Comparison of ENCODE assay signal across 12 cellular contexts in the genomic region with DNA sequence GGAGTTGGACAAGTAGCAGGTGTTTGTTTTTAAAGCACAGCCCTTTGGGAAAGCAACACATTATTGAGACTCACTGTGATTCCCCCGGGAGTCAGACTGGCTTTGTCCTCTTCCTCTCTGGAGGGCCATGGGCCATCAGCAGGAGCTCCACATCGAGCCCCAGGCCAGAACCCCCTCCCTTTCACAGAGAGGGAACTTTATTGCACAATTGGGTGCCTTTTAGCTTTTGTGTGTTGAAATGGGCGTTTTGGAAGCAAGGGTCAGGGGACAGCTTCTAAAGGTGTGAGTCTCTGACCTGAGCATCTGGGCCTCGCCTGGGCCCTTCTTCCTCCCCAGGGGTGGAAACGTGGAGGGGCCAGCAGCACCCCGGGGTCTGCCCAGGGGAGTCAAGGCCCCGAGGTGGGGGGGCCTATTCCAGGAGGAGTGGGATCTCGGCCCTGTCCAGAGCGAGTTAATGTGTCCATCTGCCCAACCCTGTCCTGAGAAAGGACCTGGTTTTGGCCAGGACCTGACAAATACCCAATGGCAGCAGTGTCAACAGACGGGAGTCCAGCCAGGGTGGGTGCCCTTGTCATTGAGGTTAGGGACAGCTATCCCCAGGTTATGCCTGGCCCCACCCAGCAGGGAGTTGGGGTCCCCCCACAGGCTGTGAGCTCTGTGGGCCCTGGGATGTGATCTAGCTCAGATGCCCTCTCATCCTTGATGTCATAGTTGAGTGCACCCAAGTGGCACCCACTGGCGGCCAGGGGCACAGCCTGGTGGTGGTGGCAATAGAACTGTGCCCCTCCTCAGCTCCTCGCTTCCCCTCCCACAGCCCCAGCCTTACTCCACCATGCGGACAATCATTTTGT. TPM values are rescaled to one million over a fixed set of nuclear protein-coding genes. Genes with fewer than 3 reads are reported as not detected.
DNase-seq lines count a peak whose midpoint lies in the region; ATAC-seq and TF ChIP-seq lines count a peak whose summit lies in the region.
"Had no signal": no experiment of that assay in that cellular context is flagged by ENCODE, and none has a peak within 500 bp of the region (broad histone marks: within the 10 kb centered on the region; RNA-seq: fewer than 3 reads in every experiment).

No MANE protein-coding gene starts in this region.

- TF ChIP-seq EP300 in ovary (IDR thresholded peaks at IDR 0.05), result no peak

- no peak overlapping the region for H3K4me3 Mint-ChIP-seq in endodermal cell
- H3K4me3 Mint-ChIP-seq: activated T-helper 1 cell treated with anti-CD3 and anti-CD28 coated beads, Interleukin-12 subunit alpha, Interleukin-12 subunit beta, Interleukin-2, Interleukin-4 antibody, amounts not matched to agents 30 ng/mL and 10 ng/mL and 1 ng/mL, durations not matched to agents 14 hours and 24 hours and 36 hours had no signal

- H3K9me3 ChIP-seq in endodermal cell (ENCODE audit: control insufficient read depth, low read length) (no peaks in the 10 kb centered on the region), ovary (no peaks in the 10 kb centered on the region), aorta (ENCODE audit: control insufficient read depth, low read length) (no peaks in the 10 kb centered on the region)
- H3K9me3 ChIP-seq: mucosa of descending colon had no signal

- DNase-seq in Right ventricle myocardium inferior (ENCODE audit: missing footprints) (no peak), cardiac septum (ENCODE audit: low spot score) (no peak), endodermal cell (peak; percentile 47), ovary (no peak), aorta (no peak), 8988T (no peak), activated gamma-delta T cell (lab: John Stamatoyannopoulos, UW) (no peak)
- DNase-seq: ACHN; activated CD4-positive, CD25-positive, alpha-beta regulatory T cell treated with anti-CD3 and anti-CD28 coated beads, Interleukin-2, amount 50 U/mL, for 72 hours had no signal

- no peak for TF ChIP-seq POLR2A in ovary (IDR thresholded peaks at IDR 0.05)

- TF ChIP-seq CTCF in endodermal cell (conservative IDR thresholded peaks at IDR 0.05), result no peak
- TF ChIP-seq CTCF in ovary (IDR thresholded peaks at IDR 0.05), result no peak

- H3K27ac ChIP-seq in endodermal cell (ENCODE audit: low read depth, low read length) (no peak overlapping the region), ovary (peak overlapping the region; percentile 4 to 42), aorta (ENCODE audit: low read depth in 1 of 2, low read length in 2 of 2) (peak overlapping the region; percentile 43 to 65)

- H3K27me3 Mint-ChIP-seq in endodermal cell (ENCODE audit: insufficient read depth), result no peaks in the 10 kb centered on the region

- peaks cover 9% of the 10 kb centered on the region for H3K4me1 ChIP-seq in endodermal cell (ENCODE audit: control insufficient read depth, insufficient read depth, low read length)
- peaks cover 24% of the 10 kb centered on the region for H3K4me1 ChIP-seq in ovary (ENCODE audit: insufficient read depth)
- H3K4me1 ChIP-seq in aorta (ENCODE audit: control insufficient read depth in 1 of 2, insufficient read depth in 2 of 2, low read length in 2 of 2), result peaks cover 0 to 3% of the 10 kb centered on the region in 2 donors

- intact Hi-C loops in Right ventricle myocardium inferior (cut with DNase I) (loop anchor here (5.0 kb wide), 1 partner anchor 101 kb away; no protein-coding TSS in a partner anchor), cardiac septum (cut with DNase I) (loop anchor here (5.0 kb wide), 1 partner anchor 66 kb away; no protein-coding TSS in a partner anchor), ovary (cut with DNase I) (loop anchor here in 1 of 4 donors (5.0 kb wide), 1 partner anchor 101 kb away; no protein-coding TSS in a partner anchor), aorta (cut with DNase I) (loop anchor here in 1 of 2 donors (2.0 kb wide), 1 partner anchor 103 kb away; no protein-coding TSS in a partner anchor)

- no peaks in the 10 kb centered on the region for H3K9me3 Mint-ChIP-seq in endodermal cell
- H3K9me3 Mint-ChIP-seq: activated T-helper 1 cell treated with anti-CD3 and anti-CD28 coated beads, Interleukin-12 subunit alpha, Interleukin-12 subunit beta, Interleukin-2, Interleukin-4 antibody, amounts not matched to agents 30 ng/mL and 10 ng/mL and 1 ng/mL, durations not matched to agents 14 hours and 24 hours and 36 hours had no signal

- H3K36me3 ChIP-seq in endodermal cell (ENCODE audit: control insufficient read depth, insufficient read depth, low read length), result no peaks in the 10 kb centered on the region
- no peaks in the 10 kb centered on the region for H3K36me3 ChIP-seq in ovary
- peaks cover 0 to 6% of the 10 kb centered on the region in 2 donors for H3K36me3 ChIP-seq in aorta (ENCODE audit: control insufficient read depth in 1 of 2, insufficient read depth in 2 of 2, low read length in 1 of 2)

- H3K27me3 ChIP-seq in endodermal cell (ENCODE audit: control insufficient read depth, insufficient read depth, low read length, poor library complexity, severe bottlenecking) (no peaks in the 10 kb centered on the region), ovary (no peaks in the 10 kb centered on the region), aorta (ENCODE audit: control insufficient read depth in 1 of 2, insufficient read depth in 2 of 2, low read length in 1 of 2) (no peaks in the 10 kb centered on the region)

- no peak overlapping the region for H3K4me3 ChIP-seq in endodermal cell (ENCODE audit: low read length)
- no peak overlapping the region for H3K4me3 ChIP-seq in ovary
- no peak overlapping the region for H3K4me3 ChIP-seq in aorta (ENCODE audit: low read length in 2 of 2)
- H3K4me3 ChIP-seq: mucosa of descending colon had no signal

- H3K27ac Mint-ChIP-seq in endodermal cell, result no peak overlapping the region
- H3K27ac Mint-ChIP-seq: activated T-helper 1 cell treated with anti-CD3 and anti-CD28 coated beads, Interleukin-12 subunit alpha, Interleukin-12 subunit beta, Interleukin-2, Interleukin-4 antibody, amounts not matched to agents 30 ng/mL and 10 ng/mL and 1 ng/mL, durations not matched to agents 14 hours and 24 hours and 36 hours had no signal

- H3K36me3 Mint-ChIP-seq in endodermal cell (ENCODE audit: low read depth), result peaks cover 7% of the 10 kb centered on the region

- WGBS in endodermal cell (ENCODE audit: insufficient coverage in 1 of 2, insufficient read length in 1 of 2), 2 experiments, result 91 to 97% methylated on average over 7 to 12 of the region's 13 CpGs
- WGBS in ovary, 3 donors, result 67 to 74% (median 71%) methylated on average over 12 to 13 of the region's 13 CpGs
- 83 to 86% methylated on average over 13 of the region's 13 CpGs for WGBS in aorta, 2 donors

- ATAC-seq in Right ventricle myocardium inferior (peak; percentile 6), aorta (ENCODE audit: low FRiP score) (no peak), HG03196 (IDR thresholded peaks at IDR 0.05; ENCODE audit: unreplicated experiment) (no peak)

- peaks cover 11% of the 10 kb centered on the region for H3K4me1 Mint-ChIP-seq in endodermal cell

- no peak overlapping the region for H3K9ac ChIP-seq in endodermal cell (ENCODE audit: extremely low read depth, low read length, poor library complexity, severe bottlenecking)

RNA-seq across cellular contexts. Expression of a gene that starts 37.1 kb away (rescaled TPM):
- 13.3 TPM for total RNA-seq in Right ventricle myocardium inferior
- 11.0 TPM for total RNA-seq in cardiac septum
- 1 to 10 TPM; 6.9 to 9.1 TPM for total RNA-seq in endodermal cell
- polyA plus RNA-seq in endodermal cell (2013, experiment 1 of 2), result 8.2 TPM
- polyA plus RNA-seq in endodermal cell (2013, experiment 2 of 2), result 8.4 TPM
- 100 to 1,000 TPM in 3 of 7 donors, 10 to 100 TPM in 4; 36.9 to 117 (median 88.0) TPM for total RNA-seq in ovary
- polyA plus RNA-seq in ovary, result 10 to 100 TPM; 61.0 to 72.9 TPM
- total RNA-seq in aorta, result 10 to 100 TPM; 32.8 to 48.6 TPM
- 10 to 100 TPM in 1 of 2 donors, 1 to 10 TPM in 1; 8.1 to 46.6 TPM for polyA plus RNA-seq in aorta
